In the genomic region with DNA sequence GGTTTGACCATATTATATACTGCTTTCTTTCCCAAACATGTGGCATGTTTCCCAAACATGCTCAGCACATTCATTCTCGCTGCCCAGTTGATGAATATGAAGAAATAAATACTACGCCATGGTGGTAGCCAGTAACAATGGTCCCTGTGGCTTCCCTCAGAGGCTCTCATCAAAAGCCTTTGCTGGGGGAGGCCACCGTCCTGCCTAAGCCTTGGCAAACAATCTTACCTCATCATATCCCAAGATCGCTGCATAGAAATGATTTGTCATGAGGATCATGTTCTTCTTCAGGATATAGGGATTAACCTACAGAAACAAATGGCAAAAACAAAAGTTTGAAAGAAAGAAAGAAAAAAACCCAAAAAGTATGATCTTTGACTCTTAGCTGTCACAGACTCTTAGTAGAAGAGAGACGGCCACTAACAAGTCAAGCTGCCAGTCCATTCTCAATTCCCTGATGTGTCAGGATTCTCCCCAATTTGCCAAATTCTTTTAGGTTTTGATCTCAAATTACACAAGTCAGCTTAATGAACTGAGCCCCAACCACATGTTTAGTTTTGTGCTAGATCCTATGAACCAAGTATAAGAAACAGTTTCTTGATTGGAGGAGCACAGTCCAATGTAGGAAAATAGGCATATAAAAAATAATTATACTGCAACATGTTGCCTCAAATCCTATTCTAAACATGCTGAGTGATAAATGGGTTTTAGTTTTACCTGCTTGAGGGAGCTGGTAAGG, we compare ENCODE assay signal across 16 cellular contexts. TPM values are rescaled to one million over a fixed set of nuclear protein-coding genes. Genes with fewer than 3 reads are reported as not detected.
A peak's percentile ranks its signal among the peaks of the same experiment; 100 is the strongest.
DNase-seq lines count a peak whose midpoint lies in the region; ATAC-seq, FAIRE-seq and TF ChIP-seq lines count a peak whose summit lies in the region.
"Had no signal": no experiment of that assay in that cellular context is flagged by ENCODE, and none has a peak within 500 bp of the region (broad histone marks: within the 10 kb centered on the region; RNA-seq: fewer than 3 reads in every experiment).

No MANE protein-coding gene starts in this region.

- H3K4me3 ChIP-seq in astrocyte (ENCODE audit: insufficient read depth, low read depth, low read length) (no peak overlapping the region), osteoblast (ENCODE audit: insufficient read depth, low read length) (no peak overlapping the region), heart right ventricle (no peak overlapping the region), brain microvascular endothelial cell (ENCODE audit: low read depth, low read length) (no peak overlapping the region)
- H3K4me3 ChIP-seq: left ventricle myocardium inferior, skin epidermis had no signal

- peak overlapping the region; percentile 9 for H3K4me3 Mint-ChIP-seq in T-helper 2 cell treated with Interferon-gamma antibody and Interleukin-4, amounts not matched to agents 5 μg/mL and 100 μg/mL, for 36 hours
- peak overlapping the region; percentile 0 for H3K4me3 Mint-ChIP-seq in astrocyte (ENCODE audit: unreplicated experiment)

- no peaks in the 10 kb centered on the region for H3K27me3 Mint-ChIP-seq in T-helper 2 cell treated with Interferon-gamma antibody and Interleukin-4, amounts not matched to agents 5 μg/mL and 100 μg/mL, for 36 hours (ENCODE audit: low read depth)
- no peaks in the 10 kb centered on the region for H3K27me3 Mint-ChIP-seq in astrocyte (ENCODE audit: low read depth, unreplicated experiment)

- peak overlapping the region; percentile 82 for H3K27ac Mint-ChIP-seq in T-helper 2 cell treated with Interferon-gamma antibody and Interleukin-4, amounts not matched to agents 5 μg/mL and 100 μg/mL, for 36 hours
- H3K27ac Mint-ChIP-seq in astrocyte (ENCODE audit: unreplicated experiment), result peak overlapping the region; percentile 81

- WGBS in heart right ventricle, 2 donors, result 92 to 97% methylated on average over 5 of the region's 5 CpGs

- no peak for DNase-seq in T-helper 2 cell treated with Interferon-gamma antibody and Interleukin-4, amounts not matched to agents 5 μg/mL and 100 μg/mL, for 36 hours (ENCODE audit: low spot score)
- no peak for DNase-seq in T-helper 2 cell
- DNase-seq in NCI-H446 treated with DMSO at 0.1 percent for 48 hours (lab: John Stamatoyannopoulos, UW), result peak; percentile 37
- peak; percentile 59 for DNase-seq in astrocyte (ENCODE audit: low read depth)
- DNase-seq in osteoblast (ENCODE audit: insufficient read length, low spot score, missing footprints), result no peak
- DNase-seq in heart right ventricle, result no peak
- no peak for DNase-seq in substantia nigra (lab: John Stamatoyannopoulos, UW)
- DNase-seq in brain microvascular endothelial cell, result no peak
- DNase-seq: activated gamma-delta T cell treated with Interleukin-2 at 50 U/mL for 16 hours, left ventricle myocardium inferior, NCI-H226 had no signal

- H3K79me2 ChIP-seq in astrocyte (ENCODE audit: insufficient read depth, low read length) (peaks cover 9% of the 10 kb centered on the region), osteoblast (ENCODE audit: insufficient read depth, low read length) (no peaks in the 10 kb centered on the region)

- peaks cover 14% of the 10 kb centered on the region for H3K36me3 Mint-ChIP-seq in T-helper 2 cell treated with Interferon-gamma antibody and Interleukin-4, amounts not matched to agents 5 μg/mL and 100 μg/mL, for 36 hours (ENCODE audit: low read depth)
- peaks cover 9% of the 10 kb centered on the region for H3K36me3 Mint-ChIP-seq in astrocyte (ENCODE audit: low read depth, unreplicated experiment)

- TF ChIP-seq CTCF in astrocyte (IDR thresholded peaks at IDR 0.05; ENCODE audit: insufficient read depth, low read depth, low read length), result no peak
- no peak for TF ChIP-seq CTCF in osteoblast (IDR thresholded peaks at IDR 0.05; ENCODE audit: extremely low read depth, low read depth, low read length)
- no peak for TF ChIP-seq CTCF in heart right ventricle (IDR thresholded peaks at IDR 0.05)
- no peak for TF ChIP-seq CTCF in brain microvascular endothelial cell (IDR thresholded peaks at IDR 0.05; ENCODE audit: low read depth, low read length, missing control alignments)

- H3K36me3 ChIP-seq in astrocyte (ENCODE audit: insufficient read depth, low read length) (no peaks in the 10 kb centered on the region), osteoblast (ENCODE audit: insufficient read depth, low read length) (no peaks in the 10 kb centered on the region), heart right ventricle (peaks cover 0 to 47% (median 0%) of the 10 kb centered on the region in 9 donors), brain microvascular endothelial cell (replicated peaks) (no peaks in the 10 kb centered on the region)

- H2AFZ ChIP-seq in astrocyte (ENCODE audit: low read depth, low read length), result no peak overlapping the region
- no peak overlapping the region for H2AFZ ChIP-seq in osteoblast (ENCODE audit: low read length)

- FAIRE-seq in astrocyte (lab: Jason Lieb, UNC), result no peak

- peak overlapping the region; percentile 58 for H3K27ac ChIP-seq in astrocyte (ENCODE audit: low read depth, low read length)
- peak overlapping the region; percentile 75 for H3K27ac ChIP-seq in osteoblast (ENCODE audit: low read depth, low read length)
- no peak overlapping the region for H3K27ac ChIP-seq in heart right ventricle
- H3K27ac ChIP-seq in substantia nigra (ENCODE audit: low read depth, low read length, poor library complexity, severe bottlenecking), result no peak overlapping the region
- no peak overlapping the region for H3K27ac ChIP-seq in brain microvascular endothelial cell
- H3K27ac ChIP-seq: left ventricle myocardium inferior had no signal

- H3K9me3 ChIP-seq in astrocyte (ENCODE audit: insufficient read depth, low read depth, low read length), result no peaks in the 10 kb centered on the region
- H3K9me3 ChIP-seq in osteoblast (ENCODE audit: low read depth, low read length), result no peaks in the 10 kb centered on the region
- no peaks in the 10 kb centered on the region for H3K9me3 ChIP-seq in heart right ventricle
- H3K9me3 ChIP-seq: left ventricle myocardium inferior had no signal

- H4K20me1 ChIP-seq in astrocyte (ENCODE audit: insufficient read depth, low read length) (no peaks in the 10 kb centered on the region), osteoblast (ENCODE audit: insufficient read depth, low read length) (no peaks in the 10 kb centered on the region)

- H3K27me3 ChIP-seq in astrocyte (ENCODE audit: insufficient read depth, low read length) (no peaks in the 10 kb centered on the region), osteoblast (ENCODE audit: insufficient read depth, low read length) (no peaks in the 10 kb centered on the region), heart right ventricle (no peaks in the 10 kb centered on the region), brain microvascular endothelial cell (replicated peaks) (no peaks in the 10 kb centered on the region)

- peak overlapping the region; percentile 13 for H3K4me2 ChIP-seq in astrocyte (ENCODE audit: low read length)
- H3K4me2 ChIP-seq in osteoblast (ENCODE audit: insufficient read depth, low read length), result peak overlapping the region; percentile 3

- intact Hi-C loops in heart right ventricle (cut with DNase I), result no loop called here

- peaks cover 35% of the 10 kb centered on the region for H3K4me1 Mint-ChIP-seq in T-helper 2 cell treated with Interferon-gamma antibody and Interleukin-4, amounts not matched to agents 5 μg/mL and 100 μg/mL, for 36 hours (ENCODE audit: low read depth)
- peaks cover 68% of the 10 kb centered on the region for H3K4me1 Mint-ChIP-seq in astrocyte (ENCODE audit: low read depth, unreplicated experiment)

- in situ Hi-C loops in brain microvascular endothelial cell (cut with HindIII; ENCODE audit: low pct_ligation_motif_present, low sequenced_read_pairs), result no loop called here

- no peaks in the 10 kb centered on the region for H3K9me3 Mint-ChIP-seq in T-helper 2 cell treated with Interferon-gamma antibody and Interleukin-4, amounts not matched to agents 5 μg/mL and 100 μg/mL, for 36 hours
- H3K9me3 Mint-ChIP-seq in astrocyte (ENCODE audit: unreplicated experiment), result no peaks in the 10 kb centered on the region

- H3K9ac ChIP-seq in astrocyte (ENCODE audit: low read length), result peak overlapping the region; percentile 40

- H3K4me1 ChIP-seq in astrocyte (ENCODE audit: insufficient read depth, low read length) (peaks cover 70% of the 10 kb centered on the region), osteoblast (ENCODE audit: insufficient read depth, low read length) (peaks cover 68% of the 10 kb centered on the region), heart right ventricle (peaks cover 0 to 19% (median 9%) of the 10 kb centered on the region in 9 donors)

- no peak for ATAC-seq in heart right ventricle

RNA-seq across cellular contexts. Expression of a gene that starts 22.4 kb away (rescaled TPM):
- total RNA-seq in astrocyte (not detected in 2 replicates), osteoblast (not detected in 2 replicates), heart right ventricle (not detected)
- under 1 TPM in 1 of 2 donors, not detected in 1; 0.03 TPM for polyA plus RNA-seq in heart right ventricle
- total RNA-seq: A172, chondrocyte, epithelial cell of proximal tubule, HT1080, left ventricle myocardium inferior had no signal

RNA-seq across cellular contexts. Expression of a gene that starts 30.1 kb away (rescaled TPM):
- total RNA-seq in astrocyte (232 and 271 TPM in 2 replicates), osteoblast (109 and 121 TPM in 2 replicates), heart right ventricle (10 to 100 TPM; 28.2 to 57.5 (median 39.0) TPM)
- polyA plus RNA-seq in heart right ventricle, result 100 to 1,000 TPM in 1 of 2 donors, 10 to 100 TPM in 1; 33.4 to 155 TPM

RNA-seq across cellular contexts. Expression of a gene that starts 36.7 kb away (rescaled TPM):
- total RNA-seq in astrocyte (79.8 and 86.5 TPM in 2 replicates), osteoblast (22.1 and 30.9 TPM in 2 replicates), heart right ventricle (10 to 100 TPM; 36.8 to 62.4 (median 46.1) TPM)
- 10 to 100 TPM; 14.4 to 64.1 TPM for polyA plus RNA-seq in heart right ventricle

Comparison
In these comparisons a context has a peak if more than half of its experiments do, and no peak if none do; other contexts are left out.
1. DNase-seq: peak in NCI-H446 treated with DMSO at 0.1 percent for 48 hours (single experiment) and astrocyte (single experiment); none in T-helper 2 cell treated with Interferon-gamma antibody and Interleukin-4, amounts not matched to agents 5 μg/mL and 100 μg/mL, for 36 hours (single experiment), T-helper 2 cell (0 of 5), osteoblast (single experiment), heart right ventricle (0 of 2), substantia nigra (0 of 49) and brain microvascular endothelial cell (single experiment).
2. H3K27ac ChIP-seq: peak in astrocyte (single experiment) and osteoblast (single experiment); none in heart right ventricle (0 of 10), substantia nigra (single experiment) and brain microvascular endothelial cell (single experiment).